12 cellular contexts compared by ENCODE assay signal in the genomic region with DNA sequence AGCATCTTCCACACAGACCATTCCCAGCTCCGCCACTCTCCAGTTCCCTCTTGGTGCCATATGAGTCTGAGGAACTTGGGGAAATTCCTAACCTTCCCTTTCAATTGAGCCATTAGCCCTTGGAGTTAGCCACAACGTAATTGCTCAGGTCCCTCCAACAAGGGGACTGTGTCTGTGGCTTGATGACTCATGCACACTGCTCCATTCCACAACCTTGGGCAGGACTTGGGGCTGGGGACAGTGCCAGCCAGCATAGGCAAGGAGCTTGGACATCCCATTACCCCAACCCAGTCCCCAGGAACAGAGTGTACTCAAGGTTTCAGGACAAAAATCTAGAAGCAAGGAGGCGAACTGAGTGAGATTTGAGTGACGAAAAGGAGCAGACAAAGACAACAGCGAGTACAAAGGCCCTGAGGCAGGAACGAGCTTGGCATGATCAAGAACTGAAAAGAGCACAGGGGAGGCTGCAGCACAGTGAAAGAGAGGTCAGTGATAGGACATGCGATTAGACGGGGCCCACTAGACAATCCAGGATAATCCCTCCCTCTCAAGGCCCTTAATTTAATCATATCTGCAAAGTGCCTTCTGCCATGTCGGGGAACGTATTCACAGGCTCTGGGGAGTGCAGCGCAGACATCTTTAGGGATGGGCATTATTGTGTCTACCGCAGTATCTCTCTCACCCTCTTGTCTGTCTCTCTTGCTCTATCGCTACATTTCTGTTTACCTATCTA. TPM values are rescaled to one million over a fixed set of nuclear protein-coding genes. Genes with fewer than 3 reads are reported as not detected.
DNase-seq lines count a peak whose midpoint lies in the region; ATAC-seq and TF ChIP-seq lines count a peak whose summit lies in the region.
"Had no signal": no experiment of that assay in that cellular context is flagged by ENCODE, and none has a peak within 500 bp of the region (broad histone marks: within the 10 kb centered on the region; RNA-seq: fewer than 3 reads in every experiment).

No MANE protein-coding gene starts in this region.

- intact Hi-C loops in adrenal gland (cut with DNase I), result no loop called here
- intact Hi-C loops in left lung (cut with DNase I), result no loop called here
- intact Hi-C loops in ascending aorta (cut with DNase I), result no loop called here

- peak; percentile 6 to 63 for TF ChIP-seq POLR2A in adrenal gland (IDR thresholded peaks at IDR 0.05)

- peak; percentile 39 for DNase-seq in COLO829 (ENCODE audit: low spot score)
- peak; percentile 71 for DNase-seq in LoVo (ENCODE audit: low spot score)
- peak; percentile 85 to 97 (median 95) for DNase-seq in adrenal gland
- DNase-seq in left lung, result peak in 1 of 2 donors; percentile 54
- DNase-seq in DMS79 (lab: John Stamatoyannopoulos, UW), result no peak
- DNase-seq in ascending aorta (ENCODE audit: low spot score in 2 of 2), result no peak
- DNase-seq in DMS114 treated with DMSO at 0.1 percent for 48 hours (lab: John Stamatoyannopoulos, UW; ENCODE audit: unreplicated experiment), result no peak
- DNase-seq: activated T-cell treated with anti-CD3 and anti-CD28 coated beads, Interleukin-2, amount 50 U/mL, for 1 hour; CD4-positive, CD25-positive, alpha-beta regulatory T cell; dermis blood vessel endothelial cell had no signal

- ATAC-seq in left lung, result peak; percentile 3
- no peak for ATAC-seq in HG03280 (IDR thresholded peaks at IDR 0.05; ENCODE audit: unreplicated experiment)

- H3K4me3 ChIP-seq in adrenal gland (no peak overlapping the region), left lung (no peak overlapping the region), ascending aorta (no peak overlapping the region)
- H3K4me3 ChIP-seq: upper lobe of left lung had no signal

- H3K36me3 ChIP-seq in adrenal gland (replicated peaks in 1 of 2) (no peaks in the 10 kb centered on the region), left lung (no peaks in the 10 kb centered on the region), ascending aorta (no peaks in the 10 kb centered on the region)
- H3K36me3 ChIP-seq: upper lobe of left lung had no signal

- H3K27me3 ChIP-seq in adrenal gland, result no peaks in the 10 kb centered on the region
- no peaks in the 10 kb centered on the region for H3K27me3 ChIP-seq in left lung
- no peaks in the 10 kb centered on the region for H3K27me3 ChIP-seq in ascending aorta
- H3K27me3 ChIP-seq: upper lobe of left lung had no signal

- H3K4me1 ChIP-seq in adrenal gland (replicated peaks in 1 of 2), result peaks cover 44 to 57% of the 10 kb centered on the region in 2 donors
- H3K4me1 ChIP-seq in left lung, result peaks cover 18 to 42% of the 10 kb centered on the region in 2 donors
- H3K4me1 ChIP-seq in ascending aorta, result peaks cover 0 to 7% of the 10 kb centered on the region in 2 donors

- H3K27ac ChIP-seq in adrenal gland, result peak overlapping the region; percentile 72 to 88 (median 82)
- H3K27ac ChIP-seq in left lung, result no peak overlapping the region
- no peak overlapping the region for H3K27ac ChIP-seq in ascending aorta
- H3K27ac ChIP-seq: upper lobe of left lung had no signal

- TF ChIP-seq CTCF in adrenal gland (IDR thresholded peaks at IDR 0.05) (no peak), left lung (IDR thresholded peaks at IDR 0.05) (no peak), ascending aorta (IDR thresholded peaks at IDR 0.05) (no peak)

- 49 to 65% (median 53%) methylated on average over 13 of the region's 13 CpGs for WGBS in adrenal gland, 4 donors

- H3K9me3 ChIP-seq in adrenal gland (replicated peaks in 1 of 3) (no peaks in the 10 kb centered on the region), left lung (no peaks in the 10 kb centered on the region), ascending aorta (no peaks in the 10 kb centered on the region)
- H3K9me3 ChIP-seq: upper lobe of left lung had no signal

RNA-seq across cellular contexts. Expression of a gene that starts 16.0 kb away (rescaled TPM):
- total RNA-seq in adrenal gland, result 100 to 1,000 TPM in 1 of 8 donors, 10 to 100 TPM in 7; 60.5 to 180 (median 83.2) TPM
- polyA plus RNA-seq in adrenal gland, result 10 to 100 TPM; 10.2 to 25.8 (median 25.7) TPM
- total RNA-seq in left lung, result 10 to 100 TPM; 36.8 to 51.1 TPM
- 70.9 TPM for total RNA-seq in ascending aorta

Comparison
In these comparisons a context has a peak if more than half of its experiments do, and no peak if none do; other contexts are left out.
1. DNase-seq: peak in COLO829 (single experiment), LoVo (single experiment) and adrenal gland (7 of 7); none in DMS79 (single experiment), ascending aorta (0 of 2) and DMS114 treated with DMSO at 0.1 percent for 48 hours (single experiment).
2. H3K27ac ChIP-seq: peak in adrenal gland (5 of 5); none in left lung (0 of 2) and ascending aorta (0 of 2).